In genomic region chr11:62132188-62132587, GRCh38 we compare ENCODE assay signal across 2 cellular contexts.
TF ChIP-seq lines count a peak whose summit lies in the region.

No MANE protein-coding gene starts in this region.

TF ChIP-seq in SK-N-SH, 30 proteins besides CTCF, POLR2A, EP300 and RAD21 (continued from another document):
- TF ChIP-seq CHD2 (IDR thresholded peaks at IDR 0.05; ENCODE audit: low read length, partially characterized antibody) = no peak

TF ChIP-seq in SK-N-SH treated with all-trans-retinoic acid at 6 μM for 48 hours, 23 proteins besides CTCF, POLR2A, EP300 and RAD21 (continued from another document):
- TF ChIP-seq ZFP30 (CRISPR knock-in tag; IDR thresholded peaks at IDR 0.05) = no peak
- TF ChIP-seq ARNTL (CRISPR knock-in tag; IDR thresholded peaks at IDR 0.05; ENCODE audit: borderline replicate concordance, low read depth) = no peak
- no peak for TF ChIP-seq TSHZ2 (CRISPR knock-in tag; IDR thresholded peaks at IDR 0.05)
- TF ChIP-seq CSRNP3 (CRISPR knock-in tag; IDR thresholded peaks at IDR 0.05) = no peak
- TF ChIP-seq BACH2 (CRISPR knock-in tag; IDR thresholded peaks at IDR 0.05; ENCODE audit: borderline replicate concordance) = no peak
- no peak for TF ChIP-seq ESRRG (CRISPR knock-in tag; IDR thresholded peaks at IDR 0.05)
- TF ChIP-seq TOX (CRISPR knock-in tag; IDR thresholded peaks at IDR 0.05; ENCODE audit: borderline replicate concordance) = no peak
- TF ChIP-seq GLIS3 (CRISPR knock-in tag; IDR thresholded peaks at IDR 0.05) = no peak
- no peak for TF ChIP-seq SNAI2 (CRISPR knock-in tag; IDR thresholded peaks at IDR 0.05)
